In the genomic region with DNA sequence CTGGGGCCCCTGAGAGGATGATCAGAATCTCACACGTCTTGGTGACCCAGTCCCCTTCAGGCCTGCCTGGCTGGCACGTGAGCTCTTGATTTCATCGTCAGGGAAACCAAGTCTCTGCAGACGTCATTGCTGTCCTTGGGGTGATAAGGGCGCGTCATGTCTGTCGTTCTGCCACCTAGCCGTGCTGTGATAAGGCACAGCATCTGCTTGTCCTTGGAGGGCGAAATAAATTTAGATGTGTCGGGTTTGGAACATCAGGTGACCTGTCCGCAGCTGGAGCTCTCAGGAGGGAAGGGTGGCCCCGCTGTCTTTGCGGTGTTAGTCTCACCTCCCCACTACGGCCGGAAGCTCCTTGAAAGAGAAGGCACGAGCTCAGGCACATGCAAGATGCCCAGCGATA, we compare ENCODE assay signal across 1 cellular context.
TF ChIP-seq lines count a peak whose summit lies in the region.

No MANE protein-coding gene starts in this region.

TF ChIP-seq in IMR-90, 13 proteins besides CTCF, POLR2A, EP300 and RAD21 (continued from another document):
- TF ChIP-seq SMC3 (IDR thresholded peaks at IDR 0.05; ENCODE audit: low read depth, low read length) (no peak), BHLHE40 (IDR thresholded peaks at IDR 0.05; ENCODE audit: low read depth, low read length) (no peak), MAFK (IDR thresholded peaks at IDR 0.05; ENCODE audit: low read depth, low read length) (no peak), MXI1 (IDR thresholded peaks at IDR 0.05; ENCODE audit: borderline replicate concordance, low read depth, low read length) (no peak), CHD1 (IDR thresholded peaks at IDR 0.05; ENCODE audit: low read depth, low read length) (no peak), RCOR1 (IDR thresholded peaks at IDR 0.05; ENCODE audit: insufficient replicate concordance, low read length) (no peak), CEBPB (IDR thresholded peaks at IDR 0.05; ENCODE audit: low read depth, low read length) (no peak), MAZ (IDR thresholded peaks at IDR 0.05; ENCODE audit: borderline replicate concordance, low read depth, low read length) (no peak), ELK1 (IDR thresholded peaks at IDR 0.05; ENCODE audit: borderline replicate concordance, low read depth, low read length) (no peak), FOS (IDR thresholded peaks at IDR 0.05; ENCODE audit: low read depth, low read length) (no peak), RFX5 (IDR thresholded peaks at IDR 0.05; ENCODE audit: low read depth, low read length) (no peak)
